1 cellular context compared by ENCODE assay signal in the genomic region with DNA sequence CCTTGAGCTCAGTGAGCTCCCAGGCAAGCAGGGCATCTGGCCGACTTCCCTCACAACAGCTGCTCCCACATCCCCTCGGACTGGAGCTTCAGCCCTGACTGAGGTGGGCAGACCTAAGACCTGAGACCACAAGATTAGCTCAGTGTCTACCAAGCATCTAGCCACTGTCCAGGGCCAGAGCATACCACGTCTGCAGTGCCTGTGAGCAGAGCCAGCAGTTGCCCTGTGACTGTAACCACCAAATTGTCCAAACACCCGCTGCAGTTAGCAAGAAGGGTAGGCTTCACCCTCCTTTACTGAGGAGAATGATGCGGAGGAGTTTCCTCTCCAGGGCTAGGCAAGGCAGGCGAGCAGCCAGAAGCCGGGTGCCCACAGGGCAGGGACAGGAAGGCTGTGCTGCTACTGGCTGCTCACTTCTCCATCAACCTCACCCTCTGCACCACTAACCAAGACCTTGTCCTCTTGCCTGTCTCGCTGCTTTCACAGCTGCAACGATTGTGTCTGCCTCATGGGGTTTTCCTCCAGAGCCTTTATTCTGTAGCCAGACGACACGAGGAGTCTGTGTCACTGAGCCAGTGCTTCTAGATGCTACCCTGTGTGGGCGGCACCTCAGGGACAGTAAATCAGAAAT.
TF ChIP-seq lines count a peak whose summit lies in the region.

No MANE protein-coding gene starts in this region.

TF ChIP-seq in HepG2, 621 proteins besides CTCF, POLR2A, EP300 and RAD21 (continued from another document):
- TF ChIP-seq, protein P1, sequence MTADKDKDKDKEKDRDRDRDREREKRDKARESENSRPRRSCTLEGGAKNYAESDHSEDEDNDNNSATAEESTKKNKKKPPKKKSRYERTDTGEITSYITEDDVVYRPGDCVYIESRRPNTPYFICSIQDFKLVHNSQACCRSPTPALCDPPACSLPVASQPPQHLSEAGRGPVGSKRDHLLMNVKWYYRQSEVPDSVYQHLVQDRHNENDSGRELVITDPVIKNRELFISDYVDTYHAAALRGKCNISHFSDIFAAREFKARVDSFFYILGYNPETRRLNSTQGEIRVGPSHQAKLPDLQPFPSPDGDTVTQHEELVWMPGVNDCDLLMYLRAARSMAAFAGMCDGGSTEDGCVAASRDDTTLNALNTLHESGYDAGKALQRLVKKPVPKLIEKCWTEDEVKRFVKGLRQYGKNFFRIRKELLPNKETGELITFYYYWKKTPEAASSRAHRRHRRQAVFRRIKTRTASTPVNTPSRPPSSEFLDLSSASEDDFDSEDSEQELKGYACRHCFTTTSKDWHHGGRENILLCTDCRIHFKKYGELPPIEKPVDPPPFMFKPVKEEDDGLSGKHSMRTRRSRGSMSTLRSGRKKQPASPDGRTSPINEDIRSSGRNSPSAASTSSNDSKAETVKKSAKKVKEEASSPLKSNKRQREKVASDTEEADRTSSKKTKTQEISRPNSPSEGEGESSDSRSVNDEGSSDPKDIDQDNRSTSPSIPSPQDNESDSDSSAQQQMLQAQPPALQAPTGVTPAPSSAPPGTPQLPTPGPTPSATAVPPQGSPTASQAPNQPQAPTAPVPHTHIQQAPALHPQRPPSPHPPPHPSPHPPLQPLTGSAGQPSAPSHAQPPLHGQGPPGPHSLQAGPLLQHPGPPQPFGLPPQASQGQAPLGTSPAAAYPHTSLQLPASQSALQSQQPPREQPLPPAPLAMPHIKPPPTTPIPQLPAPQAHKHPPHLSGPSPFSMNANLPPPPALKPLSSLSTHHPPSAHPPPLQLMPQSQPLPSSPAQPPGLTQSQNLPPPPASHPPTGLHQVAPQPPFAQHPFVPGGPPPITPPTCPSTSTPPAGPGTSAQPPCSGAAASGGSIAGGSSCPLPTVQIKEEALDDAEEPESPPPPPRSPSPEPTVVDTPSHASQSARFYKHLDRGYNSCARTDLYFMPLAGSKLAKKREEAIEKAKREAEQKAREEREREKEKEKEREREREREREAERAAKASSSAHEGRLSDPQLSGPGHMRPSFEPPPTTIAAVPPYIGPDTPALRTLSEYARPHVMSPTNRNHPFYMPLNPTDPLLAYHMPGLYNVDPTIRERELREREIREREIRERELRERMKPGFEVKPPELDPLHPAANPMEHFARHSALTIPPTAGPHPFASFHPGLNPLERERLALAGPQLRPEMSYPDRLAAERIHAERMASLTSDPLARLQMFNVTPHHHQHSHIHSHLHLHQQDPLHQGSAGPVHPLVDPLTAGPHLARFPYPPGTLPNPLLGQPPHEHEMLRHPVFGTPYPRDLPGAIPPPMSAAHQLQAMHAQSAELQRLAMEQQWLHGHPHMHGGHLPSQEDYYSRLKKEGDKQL (CRISPR knock-in tag; IDR thresholded peaks at IDR 0.05; ENCODE audit: low read depth) = no peak
- peak; percentile 86 for TF ChIP-seq RBM22 (optimal IDR thresholded peaks at IDR 0.05; ENCODE audit: low read length)
- no peak for TF ChIP-seq ATAD3A (CRISPR knock-in tag; IDR thresholded peaks at IDR 0.05)
- TF ChIP-seq MBNL3 (CRISPR knock-in tag; conservative IDR thresholded peaks at IDR 0.05) = no peak
- peak; percentile 48; the same call in 1 of the 2 replicates for TF ChIP-seq POLR2G (IDR thresholded peaks at IDR 0.05; ENCODE audit: low read depth, low read length)
- peak; percentile 63 for TF ChIP-seq AGO2 (optimal IDR thresholded peaks at IDR 0.05; ENCODE audit: low read depth, low read length)
- no peak for TF ChIP-seq ZIK1 (CRISPR knock-in tag; IDR thresholded peaks at IDR 0.05; ENCODE audit: borderline replicate concordance, low read depth)
- no peak for TF ChIP-seq ZNF652 (CRISPR knock-in tag; IDR thresholded peaks at IDR 0.05; ENCODE audit: borderline replicate concordance, low read depth)
- TF ChIP-seq SALL2 (CRISPR knock-in tag; IDR thresholded peaks at IDR 0.05) = no peak
- TF ChIP-seq FIP1L1 (IDR thresholded peaks at IDR 0.05; ENCODE audit: borderline replicate concordance, insufficient read depth, low read depth, low read length) = no peak
- TF ChIP-seq THRA (CRISPR knock-in tag; IDR thresholded peaks at IDR 0.05; ENCODE audit: borderline replicate concordance) = no peak
- no peak for TF ChIP-seq RARG (CRISPR knock-in tag; IDR thresholded peaks at IDR 0.05; ENCODE audit: low read depth)
- TF ChIP-seq, protein P2, sequence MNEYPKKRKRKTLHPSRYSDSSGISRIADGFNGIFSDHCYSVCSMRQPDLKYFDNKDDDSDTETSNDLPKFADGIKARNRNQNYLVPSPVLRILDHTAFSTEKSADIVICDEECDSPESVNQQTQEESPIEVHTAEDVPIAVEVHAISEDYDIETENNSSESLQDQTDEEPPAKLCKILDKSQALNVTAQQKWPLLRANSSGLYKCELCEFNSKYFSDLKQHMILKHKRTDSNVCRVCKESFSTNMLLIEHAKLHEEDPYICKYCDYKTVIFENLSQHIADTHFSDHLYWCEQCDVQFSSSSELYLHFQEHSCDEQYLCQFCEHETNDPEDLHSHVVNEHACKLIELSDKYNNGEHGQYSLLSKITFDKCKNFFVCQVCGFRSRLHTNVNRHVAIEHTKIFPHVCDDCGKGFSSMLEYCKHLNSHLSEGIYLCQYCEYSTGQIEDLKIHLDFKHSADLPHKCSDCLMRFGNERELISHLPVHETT (CRISPR knock-in tag; conservative IDR thresholded peaks at IDR 0.05) = no peak
- TF ChIP-seq KAT8 (CRISPR knock-in tag; IDR thresholded peaks at IDR 0.05) = no peak
